Comparison of ENCODE assay signal across 20 cellular contexts in the genomic region with DNA sequence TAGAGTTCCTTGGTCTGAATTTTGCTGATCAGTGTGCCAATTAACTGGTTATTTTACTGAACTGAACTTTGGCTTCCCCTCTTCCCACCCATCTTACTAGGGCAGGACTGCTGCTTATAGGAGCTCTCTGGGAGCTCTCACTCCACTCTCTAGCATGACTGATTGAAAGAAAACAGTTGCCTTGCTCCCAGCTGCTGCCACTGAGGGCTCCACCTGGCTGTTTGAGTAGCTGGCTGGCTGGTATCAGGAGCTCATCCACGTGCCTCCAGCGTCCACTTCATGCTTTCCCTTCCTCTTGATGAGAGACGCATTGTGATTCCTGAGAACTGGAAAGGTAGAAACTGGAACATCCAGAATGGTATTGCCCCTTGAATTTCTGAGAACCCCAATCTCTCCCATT.
DNase-seq lines count a peak whose midpoint lies in the region; ATAC-seq, FAIRE-seq and TF ChIP-seq lines count a peak whose summit lies in the region.
"Had no signal": no experiment of that assay in that cellular context is flagged by ENCODE, and none has a peak within 500 bp of the region (broad histone marks: within the 10 kb centered on the region; RNA-seq: fewer than 3 reads in every experiment).

No MANE protein-coding gene starts in this region.

- H3K56ac ChIP-seq in H9 (ENCODE audit: insufficient read length, low read depth, low read length): no peak overlapping the region
- H3K56ac ChIP-seq in H1 (replicated peaks; ENCODE audit: insufficient read length, low read depth, low read length): no peak overlapping the region

- peak overlapping the region; percentile 72 for H3K4me2 ChIP-seq in BLaER1
- H3K4me2 ChIP-seq in H9 (ENCODE audit: insufficient read depth, insufficient read length, low read length): no peak overlapping the region
- H3K4me2 ChIP-seq in H1 (ENCODE audit: insufficient read depth in 1 of 2, low read depth in 2 of 2, low read length in 2 of 2): no peak overlapping the region

- DNase-seq in H9 (peak; percentile 29), NCI-H345 (lab: John Stamatoyannopoulos, UW) (peak; percentile 85), H1 (ENCODE audit: low read depth in 1 of 2, low spot score in 2 of 2) (no peak), G401 (ENCODE audit: low spot score) (no peak), NCI-H2227 (lab: John Stamatoyannopoulos, UW; ENCODE audit: unreplicated experiment) (no peak)
- DNase-seq in activated T-cell treated with anti-CD3 and anti-CD28 coated beads, Interleukin-2, amount 50 U/mL, for 48 hours: no peak
- DNase-seq: activated B cell treated with CpG ODN at 0.5 μM for 24 hours; activated effector memory CD4-positive, alpha-beta T cell treated with anti-CD3 and anti-CD28 coated beads, Interleukin-2, amount 50 U/mL, for 16 hours; amygdala; NCI-H1048; ovary; stimulated activated CD4-positive, alpha-beta T cell treated with anti-CD3 and anti-CD28 coated beads, Interleukin-4, amount 100 ng/mL, for 1 hour; T-helper 17 cell had no signal

- H4K8ac ChIP-seq in H9 (replicated peaks; ENCODE audit: insufficient read length, low read depth, low read length) (no peak overlapping the region), H1 (ENCODE audit: extremely low read depth, insufficient read depth, low read length) (no peak overlapping the region)

- H2BK15ac ChIP-seq in H9 (ENCODE audit: low read depth, low read length) (no peak overlapping the region), H1 (ENCODE audit: low read length) (no peak overlapping the region)

- H3K23me2 ChIP-seq in H9 (ENCODE audit: insufficient read length, low read depth, low read length, poor library complexity, severe bottlenecking) (no peaks in the 10 kb centered on the region), H1 (ENCODE audit: low read depth, low read length) (no peaks in the 10 kb centered on the region)

- no peak overlapping the region for H2BK5ac ChIP-seq in H9 (ENCODE audit: insufficient read length, low read length)
- H2BK5ac ChIP-seq in H1 (ENCODE audit: low read depth, low read length): no peak overlapping the region

- no peak for ATAC-seq in HG03469 (IDR thresholded peaks at IDR 0.05; ENCODE audit: unreplicated experiment)
- ATAC-seq: left lobe of liver, T-helper 17 cell had no signal

- H3K79me2 ChIP-seq in H9 (ENCODE audit: insufficient read depth, low read length): no peaks in the 10 kb centered on the region
- no peaks in the 10 kb centered on the region for H3K79me2 ChIP-seq in H1 (ENCODE audit: control insufficient read depth in 1 of 2, insufficient read depth in 2 of 2, low read length in 2 of 2)

- H3K14ac ChIP-seq in H9 (ENCODE audit: insufficient read depth, low read length): no peak overlapping the region
- H3K14ac ChIP-seq in H1 (ENCODE audit: insufficient read length): no peak overlapping the region

- H3K4me1 ChIP-seq in BLaER1 (peaks cover 36% of the 10 kb centered on the region), H9 (ENCODE audit: insufficient read depth, low read length) (no peaks in the 10 kb centered on the region), H1 (replicated peaks in 1 of 4; ENCODE audit: control insufficient read depth in 3 of 4, insufficient read depth in 4 of 4, low read length in 3 of 4) (no peaks in the 10 kb centered on the region)
- H3K4me1 ChIP-seq: Caco-2 had no signal

- no peak overlapping the region for H3T11ph ChIP-seq in H9 (ENCODE audit: low read length)

- H4K5ac ChIP-seq in H9 (ENCODE audit: insufficient read length, low read depth, low read length) (no peak overlapping the region), H1 (ENCODE audit: insufficient read length, low read depth, low read length) (no peak overlapping the region)

- H3K18ac ChIP-seq in H9 (ENCODE audit: insufficient read length, low read depth, low read length) (no peak overlapping the region), H1 (ENCODE audit: extremely low read depth, low read length) (no peak overlapping the region)

- H3K36me3 Mint-ChIP-seq in H9 (ENCODE audit: insufficient read depth in 1 of 3, low read depth in 3 of 3): no peaks in the 10 kb centered on the region

- H3K9me3 Mint-ChIP-seq in H9: peaks cover 5 to 48% of the 10 kb centered on the region in 2 experiments; a peak in 2 of 5 replicates
- H3K9me3 Mint-ChIP-seq: activated B cell treated with CpG ODN at 0.5 μM for 24 hours had no signal

- H3K79me1 ChIP-seq in H9 (ENCODE audit: insufficient read depth, low read depth, low read length, poor library complexity, severe bottlenecking) (no peaks in the 10 kb centered on the region), H1 (ENCODE audit: low read depth, low read length) (no peaks in the 10 kb centered on the region)

- CTCF ChIA-PET in H1 (lab: Charles Lee; ENCODE audit: partially characterized antibody): no interaction called here

- no peak overlapping the region for H3K4me3 Mint-ChIP-seq in H9
- H3K4me3 Mint-ChIP-seq: activated B cell treated with CpG ODN at 0.5 μM for 24 hours, T-helper 17 cell had no signal

- H3K27me3 Mint-ChIP-seq in H9 (ENCODE audit: low read depth): no peaks in the 10 kb centered on the region; the same call in 1 of the 2 replicates
- H3K27me3 Mint-ChIP-seq: activated B cell treated with CpG ODN at 0.5 μM for 24 hours had no signal

- no CpG with 5 or more reads among the region's 3 CpGs for WGBS in H9 (ENCODE audit: extremely low coverage, insufficient read length, low lambda C conversion rate)
- WGBS in H1 (ENCODE audit: extremely low coverage in 1 of 2, insufficient coverage in 1 of 2, insufficient read length in 1 of 2, insufficient replicate concordance in 2 of 2, low coverage in 1 of 2, low lambda C conversion rate in 2 of 2, missing lambda C conversion rate in 1 of 2), 2 experiments: 69% methylated on average over 3 of the region's 3 CpGs; no CpG with 5 or more reads in 1 of the 2 experiments

- H2BK12ac ChIP-seq in H9 (ENCODE audit: insufficient read length, low read depth, low read length): no peak overlapping the region
- H2BK12ac ChIP-seq in H1 (ENCODE audit: low read depth, low read length): no peak overlapping the region

- no peaks in the 10 kb centered on the region for H3K36me3 ChIP-seq in BLaER1
- H3K36me3 ChIP-seq in H1 (ENCODE audit: control insufficient read depth in 2 of 4, insufficient read depth in 4 of 4, low read length in 3 of 4): no peaks in the 10 kb centered on the region
- H3K36me3 ChIP-seq: ovary, thoracic aorta had no signal

- H2BK20ac ChIP-seq in H9 (ENCODE audit: low read depth, low read length, poor library complexity, severe bottlenecking): no peak overlapping the region
- no peak overlapping the region for H2BK20ac ChIP-seq in H1 (ENCODE audit: low read length)

- TF ChIP-seq CTCF in H9 (conservative IDR thresholded peaks at IDR 0.05): no peak
- TF ChIP-seq CTCF in H1 (IDR thresholded peaks at IDR 0.05; ENCODE audit: control extremely low read depth in 1 of 3, insufficient read depth in 1 of 3, low read depth in 1 of 3, low read length in 3 of 3): no peak

- H4K91ac ChIP-seq in H9 (ENCODE audit: insufficient read length, low read depth, low read length) (no peak overlapping the region), H1 (replicated peaks; ENCODE audit: insufficient read length, low read length) (no peak overlapping the region)

- TF ChIP-seq RAD21 in H1 (IDR thresholded peaks at IDR 0.05 in 1 of 2, conservative IDR thresholded peaks at IDR 0.05 in 1 of 2; ENCODE audit: low read depth in 2 of 2, low read length in 2 of 2): no peak; a peak in 2 of 4 replicates

- H3K27ac ChIP-seq in BLaER1 (peak overlapping the region; percentile 19; the same call in 1 of the 2 replicates), H9 (ENCODE audit: insufficient read length, low read depth, low read length) (no peak overlapping the region), H1 (ENCODE audit: low read depth, low read length) (no peak overlapping the region)
- H3K27ac ChIP-seq: HL-60, ovary, thoracic aorta had no signal

- no peaks in the 10 kb centered on the region for H3K27me3 ChIP-seq in BLaER1
- H3K27me3 ChIP-seq in H9 (ENCODE audit: insufficient read depth, low read length): no peaks in the 10 kb centered on the region
- no peaks in the 10 kb centered on the region for H3K27me3 ChIP-seq in H1 (replicated peaks in 1 of 4; ENCODE audit: control insufficient read depth in 3 of 4, extremely low read depth in 1 of 4, insufficient read depth in 3 of 4, low read length in 3 of 4)
- H3K27me3 ChIP-seq: ovary had no signal

- no peak overlapping the region for H3K4ac ChIP-seq in H9 (ENCODE audit: low read depth, low read length)
- H3K4ac ChIP-seq in H1 (replicated peaks; ENCODE audit: insufficient read length, low read depth, low read length): no peak overlapping the region

- in situ Hi-C loops in G401 (cut with HindIII; ENCODE audit: low sequenced_read_pairs): no loop called here

- H2AFZ ChIP-seq in H9 (ENCODE audit: low read length): no peak overlapping the region
- no peak overlapping the region for H2AFZ ChIP-seq in H1 (ENCODE audit: low read length)

- H3K9me3 ChIP-seq in BLaER1 (peaks cover 6% of the 10 kb centered on the region; the same call in 1 of the 2 replicates), H9 (ENCODE audit: control insufficient read depth, low read depth, low read length) (peaks cover 9% of the 10 kb centered on the region), H1 (ENCODE audit: insufficient read depth in 2 of 2, low read depth in 1 of 2, low read length in 1 of 2) (no peaks in the 10 kb centered on the region)
- H3K9me3 ChIP-seq: Caco-2, ovary, thoracic aorta had no signal

- H3K9ac ChIP-seq in BLaER1: no peak overlapping the region; the same call in 1 of the 2 replicates
- no peak overlapping the region for H3K9ac ChIP-seq in H9 (ENCODE audit: extremely low read depth, insufficient read length, low read length)
- no peak overlapping the region for H3K9ac ChIP-seq in H1 (replicated peaks in 1 of 4; ENCODE audit: extremely low read depth in 1 of 4, low read depth in 3 of 4, low read length in 3 of 4)

- no peak for TF ChIP-seq EP300 in H1 (IDR thresholded peaks at IDR 0.05; ENCODE audit: borderline replicate concordance in 1 of 2, low read depth in 2 of 2, low read length in 2 of 2)

- H3K23ac ChIP-seq in H9 (ENCODE audit: insufficient read length, low read depth, low read length) (no peak overlapping the region), H1 (ENCODE audit: insufficient read length) (no peak overlapping the region)

- no peak overlapping the region for H2AK5ac ChIP-seq in H9 (ENCODE audit: insufficient read length, low read length)
- no peak overlapping the region for H2AK5ac ChIP-seq in H1 (ENCODE audit: low read depth, low read length)

- H3K4me3 ChIP-seq in BLaER1 (no peak overlapping the region), H1 (ENCODE audit: extremely low read depth in 1 of 4, insufficient read depth in 2 of 4, low read depth in 3 of 4, low read length in 4 of 4) (no peak overlapping the region)
- H3K4me3 ChIP-seq: ovary, thoracic aorta had no signal

- FAIRE-seq in H1 (lab: Jason Lieb, UNC): no peak
- FAIRE-seq: endometrium had no signal

- POLR2A ChIA-PET in H1 (lab: Charles Lee; ENCODE audit: partially characterized antibody): no interaction called here

- no peak for TF ChIP-seq POLR2A in H1 (IDR thresholded peaks at IDR 0.05; ENCODE audit: control extremely low read depth in 1 of 2, low read depth in 2 of 2, low read length in 2 of 2)

- H3K4me1 Mint-ChIP-seq in H9: no peaks in the 10 kb centered on the region
- H3K4me1 Mint-ChIP-seq: activated B cell treated with CpG ODN at 0.5 μM for 24 hours, T-helper 17 cell had no signal

- H3K27ac Mint-ChIP-seq in H9: no peak overlapping the region
- H3K27ac Mint-ChIP-seq: activated B cell treated with CpG ODN at 0.5 μM for 24 hours, T-helper 17 cell had no signal

- H4K20me1 ChIP-seq in BLaER1 (no peaks in the 10 kb centered on the region), H9 (ENCODE audit: control insufficient read depth, insufficient read depth, insufficient read length) (no peaks in the 10 kb centered on the region), H1 (replicated peaks in 1 of 2; ENCODE audit: control insufficient read depth in 1 of 2, insufficient read depth in 2 of 2, low read length in 2 of 2) (no peaks in the 10 kb centered on the region)

- H2BK120ac ChIP-seq in H9 (ENCODE audit: low read depth, low read length, poor library complexity, severe bottlenecking): no peak overlapping the region
- H2BK120ac ChIP-seq in H1 (replicated peaks; ENCODE audit: low read depth, low read length): no peak overlapping the region

Comparison
In these comparisons a context has a peak if more than half of its experiments do, and no peak if none do; other contexts are left out.
1. DNase-seq: peak in H9 (single experiment) and NCI-H345 (single experiment); none in H1 (0 of 2), G401 (single experiment), NCI-H2227 (single experiment) and activated T-cell treated with anti-CD3 and anti-CD28 coated beads, Interleukin-2, amount 50 U/mL, for 48 hours (0 of 2).